ENCODE assay signal across 8 cellular contexts in the genomic region with DNA sequence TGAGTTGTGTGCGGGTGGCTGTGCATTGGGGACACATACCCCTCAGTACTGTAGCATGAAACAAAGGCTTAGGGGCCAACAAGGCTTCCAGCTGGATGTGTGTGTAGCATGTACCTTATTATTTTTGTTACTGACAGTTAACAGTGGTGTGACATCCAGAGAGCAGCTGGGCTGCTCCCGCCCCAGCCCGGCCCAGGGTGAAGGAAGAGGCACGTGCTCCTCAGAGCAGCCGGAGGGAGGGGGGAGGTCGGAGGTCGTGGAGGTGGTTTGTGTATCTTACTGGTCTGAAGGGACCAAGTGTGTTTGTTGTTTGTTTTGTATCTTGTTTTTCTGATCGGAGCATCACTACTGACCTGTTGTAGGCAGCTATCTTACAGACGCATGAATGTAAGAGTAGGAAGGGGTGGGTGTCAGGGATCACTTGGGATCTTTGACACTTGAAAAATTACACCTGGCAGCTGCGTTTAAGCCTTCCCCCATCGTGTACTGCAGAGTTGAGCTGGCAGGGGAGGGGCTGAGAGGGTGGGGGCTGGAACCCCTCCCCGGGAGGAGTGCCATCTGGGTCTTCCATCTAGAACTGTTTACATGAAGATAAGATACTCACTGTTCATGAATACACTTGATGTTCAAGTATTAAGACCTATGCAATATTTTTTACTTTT. TPM values are rescaled to one million over a fixed set of nuclear protein-coding genes. Genes with fewer than 3 reads are reported as not detected.
DNase-seq lines count a peak whose midpoint lies in the region; ATAC-seq, FAIRE-seq and TF ChIP-seq lines count a peak whose summit lies in the region.

No MANE protein-coding gene starts in this region.

- H3K4me3 ChIP-seq in AG10803 (ENCODE audit: low read length) (peak overlapping the region; percentile 100), HUES6 (ENCODE audit: low read depth, low read length) (peak overlapping the region; percentile 83), iPS-15b (ENCODE audit: low read depth, low read length) (peak overlapping the region; percentile 100), small intestine (ENCODE audit: low read depth in 1 of 2, low read length in 2 of 2) (peak overlapping the region; percentile 91 to 98)

- TF ChIP-seq CTCF in AG10803 (conservative IDR thresholded peaks at IDR 0.05; ENCODE audit: low read length): no peak

- H3K27me3 ChIP-seq in HUES6 (ENCODE audit: control insufficient read depth, insufficient read depth, low read length): no peaks in the 10 kb centered on the region
- H3K27me3 ChIP-seq in iPS-15b (ENCODE audit: control insufficient read depth, insufficient read depth, low read length): no peaks in the 10 kb centered on the region
- no peaks in the 10 kb centered on the region for H3K27me3 ChIP-seq in small intestine (ENCODE audit: control insufficient read depth in 2 of 2, insufficient read depth in 2 of 2, low read length in 2 of 2)

- DNase-seq in AG10803 (ENCODE audit: low read depth): no peak
- no peak for DNase-seq in activated T-helper 1 cell treated with anti-CD3 and anti-CD28 coated beads, Interleukin-12 subunit alpha, Interleukin-12 subunit beta, Interleukin-2, Interleukin-4 antibody, amounts not matched to agents 30 ng/mL and 10 ng/mL and 1 ng/mL, durations not matched to agents 14 hours and 24 hours and 36 hours (ENCODE audit: low spot score)
- DNase-seq in small intestine: peak; percentile 41
- no peak for DNase-seq in ecto neural progenitor cell (ENCODE audit: low spot score)

- H3K36me3 Mint-ChIP-seq in activated T-helper 1 cell treated with anti-CD3 and anti-CD28 coated beads, Interleukin-12 subunit alpha, Interleukin-12 subunit beta, Interleukin-2, Interleukin-4 antibody, amounts not matched to agents 30 ng/mL and 10 ng/mL and 1 ng/mL, durations not matched to agents 14 hours and 24 hours and 36 hours (ENCODE audit: low read depth): peaks cover 32% of the 10 kb centered on the region

- H3K9me3 ChIP-seq in HUES6 (ENCODE audit: control insufficient read depth, insufficient read depth, low read depth, low read length): no peaks in the 10 kb centered on the region
- H3K9me3 ChIP-seq in iPS-15b (ENCODE audit: control insufficient read depth, insufficient read depth, low read length): no peaks in the 10 kb centered on the region
- H3K9me3 ChIP-seq in small intestine (ENCODE audit: control insufficient read depth, low read depth): no peaks in the 10 kb centered on the region

- peak overlapping the region; percentile 97 for H3K4me3 Mint-ChIP-seq in activated T-helper 1 cell treated with anti-CD3 and anti-CD28 coated beads, Interleukin-12 subunit alpha, Interleukin-12 subunit beta, Interleukin-2, Interleukin-4 antibody, amounts not matched to agents 30 ng/mL and 10 ng/mL and 1 ng/mL, durations not matched to agents 14 hours and 24 hours and 36 hours

- H3K27me3 Mint-ChIP-seq in activated T-helper 1 cell treated with anti-CD3 and anti-CD28 coated beads, Interleukin-12 subunit alpha, Interleukin-12 subunit beta, Interleukin-2, Interleukin-4 antibody, amounts not matched to agents 30 ng/mL and 10 ng/mL and 1 ng/mL, durations not matched to agents 14 hours and 24 hours and 36 hours (ENCODE audit: insufficient read depth): no peaks in the 10 kb centered on the region

- ATAC-seq in esophagus mucosa (no peak), HG02610 (IDR thresholded peaks at IDR 0.05; ENCODE audit: unreplicated experiment) (no peak)

- FAIRE-seq in small intestine (lab: Jason Lieb, UNC): no peak

- WGBS in small intestine, 3 donors: 5 to 19% (median 12%) methylated on average over 12 of the region's 12 CpGs

- no peaks in the 10 kb centered on the region for H3K9me3 Mint-ChIP-seq in activated T-helper 1 cell treated with anti-CD3 and anti-CD28 coated beads, Interleukin-12 subunit alpha, Interleukin-12 subunit beta, Interleukin-2, Interleukin-4 antibody, amounts not matched to agents 30 ng/mL and 10 ng/mL and 1 ng/mL, durations not matched to agents 14 hours and 24 hours and 36 hours

- H3K9ac ChIP-seq in HUES6 (ENCODE audit: low read length): peak overlapping the region; percentile 88
- no peak overlapping the region for H3K9ac ChIP-seq in iPS-15b (ENCODE audit: low read depth, low read length)

- H3K27ac ChIP-seq in HUES6 (ENCODE audit: low read depth, low read length) (no peak overlapping the region), small intestine (ENCODE audit: low read depth in 1 of 2, low read length in 1 of 2) (peak overlapping the region; percentile 93 to 99)

- H3K36me3 ChIP-seq in HUES6 (ENCODE audit: control insufficient read depth, insufficient read depth, low read length) (peaks cover 17% of the 10 kb centered on the region), iPS-15b (ENCODE audit: control insufficient read depth, insufficient read depth, low read length) (peaks cover 10% of the 10 kb centered on the region), small intestine (ENCODE audit: control insufficient read depth in 2 of 2, insufficient read depth in 2 of 2, low read length in 2 of 2) (peaks cover 0 to 6% of the 10 kb centered on the region in 2 donors)

- peaks cover 41% of the 10 kb centered on the region for H3K4me1 ChIP-seq in HUES6 (ENCODE audit: control insufficient read depth, insufficient read depth, low read length)
- peaks cover 11% of the 10 kb centered on the region for H3K4me1 ChIP-seq in iPS-15b (ENCODE audit: control insufficient read depth, insufficient read depth, low read length)
- peaks cover 2 to 5% of the 10 kb centered on the region in 2 donors for H3K4me1 ChIP-seq in small intestine (ENCODE audit: control insufficient read depth in 2 of 2, insufficient read depth in 1 of 2, low read depth in 1 of 2, low read length in 1 of 2)

- H3K4me1 Mint-ChIP-seq in activated T-helper 1 cell treated with anti-CD3 and anti-CD28 coated beads, Interleukin-12 subunit alpha, Interleukin-12 subunit beta, Interleukin-2, Interleukin-4 antibody, amounts not matched to agents 30 ng/mL and 10 ng/mL and 1 ng/mL, durations not matched to agents 14 hours and 24 hours and 36 hours (ENCODE audit: low read depth): peaks cover 53% of the 10 kb centered on the region

- H3K27ac Mint-ChIP-seq in activated T-helper 1 cell treated with anti-CD3 and anti-CD28 coated beads, Interleukin-12 subunit alpha, Interleukin-12 subunit beta, Interleukin-2, Interleukin-4 antibody, amounts not matched to agents 30 ng/mL and 10 ng/mL and 1 ng/mL, durations not matched to agents 14 hours and 24 hours and 36 hours: peak overlapping the region; percentile 94

- intact Hi-C loops in activated T-helper 1 cell treated with anti-CD3 and anti-CD28 coated beads, Interleukin-12 subunit alpha, Interleukin-12 subunit beta, Interleukin-2, Interleukin-4 antibody, amounts not matched to agents 30 ng/mL and 10 ng/mL and 1 ng/mL, durations not matched to agents 14 hours and 24 hours and 36 hours (cut with micrococcal nuclease): loop anchor here (2.0 kb wide), 1 partner anchor 53 kb away; no protein-coding TSS in a partner anchor

RNA-seq across cellular contexts. Expression of a gene that starts 1.8 kb away (rescaled TPM):
- total RNA-seq in activated T-helper 1 cell treated with anti-CD3 and anti-CD28 coated beads, Interleukin-12 subunit alpha, Interleukin-12 subunit beta, Interleukin-2, Interleukin-4 antibody, amounts not matched to agents 30 ng/mL and 10 ng/mL and 1 ng/mL, durations not matched to agents 14 hours and 24 hours and 36 hours: 178 and 183 TPM in 2 replicates
- polyA plus RNA-seq in small intestine: 100 to 1,000 TPM in 1 of 3 donors, 10 to 100 TPM in 2; 34.4 to 330 (median 36.5) TPM
- total RNA-seq in esophagus mucosa: 417 TPM

RNA-seq across cellular contexts. Expression of a gene that starts 59.4 kb away (rescaled TPM):
- total RNA-seq in activated T-helper 1 cell treated with anti-CD3 and anti-CD28 coated beads, Interleukin-12 subunit alpha, Interleukin-12 subunit beta, Interleukin-2, Interleukin-4 antibody, amounts not matched to agents 30 ng/mL and 10 ng/mL and 1 ng/mL, durations not matched to agents 14 hours and 24 hours and 36 hours: 29.8 and 33.5 TPM in 2 replicates
- 10 to 100 TPM in 2 of 3 donors, 1 to 10 TPM in 1; 9.2 to 20.8 (median 11.3) TPM for polyA plus RNA-seq in small intestine
- 23.5 TPM for total RNA-seq in esophagus mucosa

RNA-seq across cellular contexts. Expression of a gene that starts 59.7 kb away (rescaled TPM):
- 80.0 and 81.6 TPM in 2 replicates for total RNA-seq in activated T-helper 1 cell treated with anti-CD3 and anti-CD28 coated beads, Interleukin-12 subunit alpha, Interleukin-12 subunit beta, Interleukin-2, Interleukin-4 antibody, amounts not matched to agents 30 ng/mL and 10 ng/mL and 1 ng/mL, durations not matched to agents 14 hours and 24 hours and 36 hours
- 100 to 1,000 TPM; 112 to 176 (median 142) TPM for polyA plus RNA-seq in small intestine
- total RNA-seq in esophagus mucosa: 64.4 TPM
